In genomic region chr5:67413749-67414148, GRCh38 we compare ENCODE assay signal across 24 cellular contexts.
"Had no signal": no experiment of that assay in that cellular context is flagged by ENCODE, and none has a peak within 500 bp of the region (broad histone marks: within the 10 kb centered on the region; RNA-seq: fewer than 3 reads in every experiment).

No MANE protein-coding gene starts in this region.

- DNase-seq: hypothalamus; immature natural killer cell; kidney; left colon; left lung; midbrain; mucosa of descending colon; naive thymus-derived CD4-positive, alpha-beta T cell; ovary; retina; right cardiac atrium; spleen; stimulated activated CD4-positive, alpha-beta T cell treated with anti-CD3 and anti-CD28 coated beads, Interleukin-4, amount 100 ng/mL, for 24 hours; stimulated activated naive CD4-positive, alpha-beta T cell; transverse colon; upper lobe of left lung had no signal

- H3K27ac ChIP-seq: left lung, ovary, skin epidermis, spleen, transverse colon, upper lobe of left lung, vagina had no signal

- H3K4me1 ChIP-seq: left lung, transverse colon, upper lobe of left lung, vagina had no signal

- H3K9me3 ChIP-seq: left lung, mucosa of descending colon, ovary, spleen, transverse colon, upper lobe of left lung, vagina had no signal

- H3K27ac Mint-ChIP-seq: immature natural killer cell; naive thymus-derived CD4-positive, alpha-beta T cell; natural killer cell treated with Interleukin-12 subunit alpha and Interleukin-12 subunit beta and Interleukin-15 and Interleukin-18, amount 100 ng/mL, for 72 hours; progenitor cell of endocrine pancreas; stimulated activated effector memory CD8-positive, alpha-beta T cell treated with anti-CD3 and anti-CD28 coated beads, Interleukin-12 subunit alpha, Interleukin-12 subunit beta, amount 100 ng/mL, for 72 hours; stimulated activated naive CD8-positive, alpha-beta T cell treated with anti-CD3 and anti-CD28 coated beads, Interleukin-15, Interleukin-2, amounts not matched to agents 100 ng/mL and 50 ng/mL, for 24 hours had no signal

- H3K4me3 Mint-ChIP-seq: immature natural killer cell; naive thymus-derived CD4-positive, alpha-beta T cell; natural killer cell treated with Interleukin-12 subunit alpha and Interleukin-12 subunit beta and Interleukin-15 and Interleukin-18, amount 100 ng/mL, for 72 hours; stimulated activated effector memory CD8-positive, alpha-beta T cell treated with anti-CD3 and anti-CD28 coated beads, Interleukin-12 subunit alpha, Interleukin-12 subunit beta, amount 100 ng/mL, for 72 hours; stimulated activated naive CD8-positive, alpha-beta T cell treated with anti-CD3 and anti-CD28 coated beads, Interleukin-15, Interleukin-2, amounts not matched to agents 100 ng/mL and 50 ng/mL, for 24 hours had no signal

- H3K36me3 ChIP-seq: left lung, ovary, spleen, transverse colon, upper lobe of left lung, vagina had no signal

- H3K9me3 Mint-ChIP-seq: immature natural killer cell; natural killer cell treated with Interleukin-12 subunit alpha and Interleukin-12 subunit beta and Interleukin-15 and Interleukin-18, amount 100 ng/mL, for 72 hours; stimulated activated effector memory CD8-positive, alpha-beta T cell treated with anti-CD3 and anti-CD28 coated beads, Interleukin-12 subunit alpha, Interleukin-12 subunit beta, amount 100 ng/mL, for 72 hours; stimulated activated naive CD8-positive, alpha-beta T cell treated with anti-CD3 and anti-CD28 coated beads, Interleukin-15, Interleukin-2, amounts not matched to agents 100 ng/mL and 50 ng/mL, for 24 hours had no signal

- H3K4me3 ChIP-seq: left lung, lung, mucosa of descending colon, ovary, skin epidermis, spleen, transverse colon, upper lobe of left lung, vagina had no signal

- H3K27me3 ChIP-seq: left lung, ovary, spleen, transverse colon, upper lobe of left lung, vagina had no signal

- H3K36me3 Mint-ChIP-seq: immature natural killer cell; naive thymus-derived CD4-positive, alpha-beta T cell; natural killer cell treated with Interleukin-12 subunit alpha and Interleukin-12 subunit beta and Interleukin-15 and Interleukin-18, amount 100 ng/mL, for 72 hours; stimulated activated effector memory CD8-positive, alpha-beta T cell treated with anti-CD3 and anti-CD28 coated beads, Interleukin-12 subunit alpha, Interleukin-12 subunit beta, amount 100 ng/mL, for 72 hours had no signal

- ATAC-seq: left colon; left lung; mucosa of descending colon; naive thymus-derived CD4-positive, alpha-beta T cell; natural killer cell treated with Interleukin-12 subunit alpha and Interleukin-12 subunit beta and Interleukin-15 and Interleukin-18, amount 100 ng/mL, for 72 hours; right cardiac atrium; sciatic nerve; stimulated activated effector memory CD8-positive, alpha-beta T cell treated with anti-CD3 and anti-CD28 coated beads, Interleukin-12 subunit alpha, Interleukin-12 subunit beta, amount 100 ng/mL, for 72 hours had no signal

- H3K27me3 Mint-ChIP-seq: naive thymus-derived CD4-positive, alpha-beta T cell; progenitor cell of endocrine pancreas; stimulated activated naive CD8-positive, alpha-beta T cell treated with anti-CD3 and anti-CD28 coated beads, Interleukin-15, Interleukin-2, amounts not matched to agents 100 ng/mL and 50 ng/mL, for 24 hours had no signal
